In genomic region chr16:1991588-1992474, GRCh38 we compare ENCODE assay signal across 8 cellular contexts. TPM values are rescaled to one million over a fixed set of nuclear protein-coding genes. Genes with fewer than 3 reads are reported as not detected.
DNase-seq lines count a peak whose midpoint lies in the region; ATAC-seq, FAIRE-seq and TF ChIP-seq lines count a peak whose summit lies in the region.

No MANE protein-coding gene starts in this region.

- H3K79me1 ChIP-seq in H1 (ENCODE audit: low read depth, low read length) (no peaks in the 10 kb centered on the region), mesenchymal stem cell (replicated peaks; ENCODE audit: low read length, poor library complexity, severe bottlenecking) (peaks cover 4% of the 10 kb centered on the region)

- peak overlapping the region; percentile 72; the same call in 1 of the 2 replicates for H2BK15ac ChIP-seq in H1 (ENCODE audit: low read length)
- H2BK15ac ChIP-seq in mesenchymal stem cell (ENCODE audit: low read depth, poor library complexity, severe bottlenecking): no peak overlapping the region

- H4K8ac ChIP-seq in H1 (ENCODE audit: extremely low read depth, insufficient read depth, low read length) (peak overlapping the region; percentile 36; the same call in 1 of the 2 replicates), mesenchymal stem cell (ENCODE audit: low read length) (peak overlapping the region; percentile 88)

- H2BK5ac ChIP-seq in H1 (ENCODE audit: low read depth, low read length): no peak overlapping the region; the same call in none of the 2 replicates
- H2BK5ac ChIP-seq in mesenchymal stem cell (ENCODE audit: low read depth, low read length, poor library complexity, severe bottlenecking): no peak overlapping the region

- TF ChIP-seq RAD21 in H1 (IDR thresholded peaks at IDR 0.05 in 1 of 2, conservative IDR thresholded peaks at IDR 0.05 in 1 of 2; ENCODE audit: low read depth in 2 of 2, low read length in 2 of 2): no peak

- H3K4me3 ChIP-seq in H1 (ENCODE audit: extremely low read depth in 1 of 4, insufficient read depth in 2 of 4, low read depth in 3 of 4, low read length in 4 of 4) (peak overlapping the region; percentile 5 to 82 (median 27); a peak in 4 of 8 replicates), mesenchymal stem cell (ENCODE audit: insufficient read depth in 1 of 2, low read depth in 1 of 2, low read length in 2 of 2) (peak overlapping the region; percentile 39 to 71)

- H3K18ac ChIP-seq in H1 (ENCODE audit: extremely low read depth, low read length) (peak overlapping the region; percentile 60; the same call in 1 of the 2 replicates), mesenchymal stem cell (ENCODE audit: low read depth in 1 of 2, low read length in 2 of 2) (peak overlapping the region; percentile 67 to 79)

- DNase-seq in DMS53 (lab: John Stamatoyannopoulos, UW) (peak; percentile 96), MV-4-11 (lab: John Stamatoyannopoulos, UW) (peak; percentile 82), H1 (ENCODE audit: low read depth in 1 of 2, low spot score in 2 of 2) (peak; percentile 85 to 98), mesenchymal stem cell (peak; percentile 87), DMS114 treated with DMSO at 0.1 percent for 48 hours (lab: John Stamatoyannopoulos, UW; ENCODE audit: unreplicated experiment) (no peak)
- DNase-seq in activated CD8-positive, alpha-beta memory T cell treated with anti-CD3 and anti-CD28 coated beads, Interleukin-2, amount 50 U/mL, for 24 hours (ENCODE audit: extremely low read depth): peak; percentile 91
- peak; percentile 97 to 98 (median 97) for DNase-seq in stimulated activated CD4-positive, alpha-beta T cell treated with anti-CD3 and anti-CD28 coated beads, TNF-alpha, amount 100 ng/mL, for 48 hours (ENCODE audit: low read depth in 3 of 3)

- H2AK5ac ChIP-seq in H1 (ENCODE audit: low read depth, low read length) (no peak overlapping the region), mesenchymal stem cell (ENCODE audit: low read length, severe bottlenecking) (no peak overlapping the region)

- peaks cover 4 to 37% (median 24%) of the 10 kb centered on the region in 4 experiments for H3K27me3 ChIP-seq in H1 (replicated peaks in 1 of 4; ENCODE audit: control insufficient read depth in 3 of 4, extremely low read depth in 1 of 4, insufficient read depth in 3 of 4, low read length in 3 of 4)
- peaks cover 27 to 34% of the 10 kb centered on the region in 2 experiments for H3K27me3 ChIP-seq in mesenchymal stem cell (ENCODE audit: control insufficient read depth in 1 of 2, insufficient read depth in 1 of 2, low read length in 2 of 2)

- no peak for TF ChIP-seq EP300 in H1 (IDR thresholded peaks at IDR 0.05; ENCODE audit: borderline replicate concordance in 1 of 2, low read depth in 2 of 2, low read length in 2 of 2)

- no peak for TF ChIP-seq POLR2A in H1 (IDR thresholded peaks at IDR 0.05; ENCODE audit: control extremely low read depth in 1 of 2, low read depth in 2 of 2, low read length in 2 of 2)

- no peak overlapping the region for H3K14ac ChIP-seq in H1 (ENCODE audit: insufficient read length)
- peak overlapping the region in 1 of 2 experiments; percentile 44 for H3K14ac ChIP-seq in mesenchymal stem cell (ENCODE audit: low read length in 2 of 2)

- H2AFZ ChIP-seq in H1 (ENCODE audit: low read length): no peak overlapping the region
- peak overlapping the region; percentile 56 for H2AFZ ChIP-seq in mesenchymal stem cell (ENCODE audit: low read depth, low read length)

- H3K9me3 ChIP-seq in H1 (ENCODE audit: insufficient read depth in 2 of 2, low read depth in 1 of 2, low read length in 1 of 2): no peaks in the 10 kb centered on the region
- H3K9me3 ChIP-seq in mesenchymal stem cell (ENCODE audit: control insufficient read depth, low read length): no peaks in the 10 kb centered on the region

- H4K20me1 ChIP-seq in H1 (replicated peaks in 1 of 2; ENCODE audit: control insufficient read depth in 1 of 2, insufficient read depth in 2 of 2, low read length in 2 of 2): peaks cover 7 to 8% of the 10 kb centered on the region in 2 experiments

- H3K4ac ChIP-seq in H1 (replicated peaks; ENCODE audit: insufficient read length, low read depth, low read length): no peak overlapping the region
- H3K4ac ChIP-seq in mesenchymal stem cell (ENCODE audit: low read depth in 1 of 2, low read length in 2 of 2): no peak overlapping the region

- H4K91ac ChIP-seq in H1 (replicated peaks; ENCODE audit: insufficient read length, low read length) (peak overlapping the region; percentile 74), mesenchymal stem cell (ENCODE audit: low read length) (peak overlapping the region; percentile 75)

- peak; percentile 44 for ATAC-seq in GM21786 (IDR thresholded peaks at IDR 0.05; ENCODE audit: unreplicated experiment)

- peaks cover 0 to 24% (median 18%) of the 10 kb centered on the region in 4 experiments; a peak in 6 of 7 replicates for H3K4me1 ChIP-seq in H1 (replicated peaks in 1 of 4; ENCODE audit: control insufficient read depth in 3 of 4, insufficient read depth in 4 of 4, low read length in 3 of 4)
- peaks cover 41% of the 10 kb centered on the region for H3K4me1 ChIP-seq in mesenchymal stem cell (ENCODE audit: control insufficient read depth, insufficient read depth, low read depth, low read length)

- no peak overlapping the region for H3K9ac ChIP-seq in H1 (replicated peaks in 1 of 4; ENCODE audit: extremely low read depth in 1 of 4, low read depth in 3 of 4, low read length in 3 of 4)
- H3K9ac ChIP-seq in mesenchymal stem cell (ENCODE audit: low read length): peak overlapping the region; percentile 26

- peak overlapping the region; percentile 81; the same call in 1 of the 2 replicates for H3K27ac ChIP-seq in H1 (ENCODE audit: low read depth, low read length)
- no peak overlapping the region for H3K27ac ChIP-seq in mesenchymal stem cell (ENCODE audit: low read length, poor library complexity, severe bottlenecking)

- H3K79me2 ChIP-seq in H1 (ENCODE audit: control insufficient read depth in 1 of 2, insufficient read depth in 2 of 2, low read length in 2 of 2): no peaks in the 10 kb centered on the region

- TF ChIP-seq CTCF in H1 (IDR thresholded peaks at IDR 0.05; ENCODE audit: control extremely low read depth in 1 of 3, insufficient read depth in 1 of 3, low read depth in 1 of 3, low read length in 3 of 3): no peak

- WGBS in H1 (ENCODE audit: extremely low coverage in 1 of 2, insufficient coverage in 1 of 2, insufficient read length in 1 of 2, insufficient replicate concordance in 2 of 2, low coverage in 1 of 2, low lambda C conversion rate in 2 of 2, missing lambda C conversion rate in 1 of 2), 2 experiments: 9% methylated on average over 61 of the region's 90 CpGs; no CpG with 5 or more reads in 1 of the 2 experiments
- 11% methylated on average over 73 of the region's 90 CpGs for WGBS in mesenchymal stem cell

- H3K4me2 ChIP-seq in H1 (ENCODE audit: insufficient read depth in 1 of 2, low read depth in 2 of 2, low read length in 2 of 2): peak overlapping the region; percentile 83 to 99
- H3K4me2 ChIP-seq in mesenchymal stem cell (ENCODE audit: low read length, poor library complexity, severe bottlenecking): peak overlapping the region; percentile 72

- H3K23ac ChIP-seq in H1 (ENCODE audit: insufficient read length) (no peak overlapping the region), mesenchymal stem cell (ENCODE audit: low read length in 2 of 2) (no peak overlapping the region)

- peak overlapping the region; percentile 72; the same call in 1 of the 2 replicates for H2BK20ac ChIP-seq in H1 (ENCODE audit: low read length)

- H2BK12ac ChIP-seq in H1 (ENCODE audit: low read depth, low read length): no peak overlapping the region; the same call in 1 of the 2 replicates
- no peak overlapping the region for H2BK12ac ChIP-seq in mesenchymal stem cell (ENCODE audit: low read length in 2 of 2)

- no peak overlapping the region for H3K56ac ChIP-seq in H1 (replicated peaks; ENCODE audit: insufficient read length, low read depth, low read length)

- H4K5ac ChIP-seq in H1 (ENCODE audit: insufficient read length, low read depth, low read length): no peak overlapping the region

- CTCF ChIA-PET in H1 (lab: Charles Lee; ENCODE audit: partially characterized antibody): interaction anchor here (1.4 to 6.8 kb wide), 4 partner anchors 10 to 98 kb away, joined by 3 to 55 read pairs (median 6); partner anchors contain the start of gene NOXO1

- no peaks in the 10 kb centered on the region for H3K36me3 ChIP-seq in H1 (ENCODE audit: control insufficient read depth in 2 of 4, insufficient read depth in 4 of 4, low read length in 3 of 4)
- H3K36me3 ChIP-seq in mesenchymal stem cell (ENCODE audit: control insufficient read depth in 1 of 2, insufficient read depth in 2 of 2, low read depth in 1 of 2, low read length in 2 of 2): peaks cover 20 to 23% of the 10 kb centered on the region in 2 experiments

- peaks cover 22% of the 10 kb centered on the region; the same call in 1 of the 2 replicates for H3K23me2 ChIP-seq in H1 (ENCODE audit: low read depth, low read length)

- no peak for FAIRE-seq in H1 (lab: Jason Lieb, UNC)

- POLR2A ChIA-PET in H1 (lab: Charles Lee; ENCODE audit: partially characterized antibody): interaction anchor here (0.6 to 28.2 kb wide), 15 partner anchors 8 to 381 kb away, joined by 3 to 736 read pairs (median 5); partner anchors contain the start of genes GFER, NDUFB10, NOXO1 and NPW

- H2BK120ac ChIP-seq in H1 (replicated peaks; ENCODE audit: low read depth, low read length) (no peak overlapping the region), mesenchymal stem cell (ENCODE audit: low read depth, low read length) (no peak overlapping the region)

RNA-seq across cellular contexts. Expression of gene SYNGR3, which starts 2.1 kb away (rescaled TPM):
- total RNA-seq in H1 (2021; fragmentation: NEBNext Ultra II Directional; extraction: Animal tissue kit (Norgen Biotek cat#: 25700)): 36.2 and 38.8 TPM in 2 replicates
- 49.9 and 72.3 TPM in 2 replicates for polyA plus RNA-seq in H1 (2011; rRNA removed)
- 43.3 TPM for polyA plus RNA-seq in H1 (2011; cell fraction: cytosol; rRNA removed)
- 58.6 TPM for polyA plus RNA-seq in H1 (2011; cell fraction: nucleus; rRNA removed)
- 25.3 to 42.7 TPM (median 36.2 TPM) in 4 replicates for polyA plus RNA-seq in H1 (2012, experiment 1 of 2)
- polyA plus RNA-seq in H1 (2012, experiment 2 of 2): 36.8 TPM
- polyA plus RNA-seq in H1 (2013, experiment 1 of 2): 26.9 TPM
- 28.0 TPM for polyA plus RNA-seq in H1 (2013, experiment 2 of 2)
- polyA minus RNA-seq in H1 (2011; rRNA and poly(A)+ RNA removed): 22.3 and 31.8 TPM in 2 replicates
- polyA minus RNA-seq in H1 (2011; cell fraction: cytosol; rRNA and poly(A)+ RNA removed): 34.8 TPM
- 32.6 TPM for polyA minus RNA-seq in H1 (2011; cell fraction: nucleus; rRNA and poly(A)+ RNA removed)
- polyA plus RNA-seq in mesenchymal stem cell (2013, experiment 1 of 2): 0.48 TPM
- 0.55 TPM for polyA plus RNA-seq in mesenchymal stem cell (2013, experiment 2 of 2)

RNA-seq across cellular contexts. Expression of gene GFER, which starts 7.8 kb away (rescaled TPM):
- total RNA-seq in H1 (2021; fragmentation: NEBNext Ultra II Directional; extraction: Animal tissue kit (Norgen Biotek cat#: 25700)): 37.9 and 45.4 TPM in 2 replicates
- polyA plus RNA-seq in H1 (2011; rRNA removed): 17.7 and 29.1 TPM in 2 replicates
- polyA plus RNA-seq in H1 (2011; cell fraction: cytosol; rRNA removed): 19.6 TPM
- 36.4 TPM for polyA plus RNA-seq in H1 (2011; cell fraction: nucleus; rRNA removed)
- polyA plus RNA-seq in H1 (2012, experiment 1 of 2): 34.2 to 52.3 TPM (median 47.8 TPM) in 4 replicates
- polyA plus RNA-seq in H1 (2012, experiment 2 of 2): 63.8 TPM
- 33.8 TPM for polyA plus RNA-seq in H1 (2013, experiment 1 of 2)
- polyA plus RNA-seq in H1 (2013, experiment 2 of 2): 33.2 TPM
- 7.9 and 10.7 TPM in 2 replicates for polyA minus RNA-seq in H1 (2011; rRNA and poly(A)+ RNA removed)
- polyA minus RNA-seq in H1 (2011; cell fraction: cytosol; rRNA and poly(A)+ RNA removed): 21.6 TPM
- polyA minus RNA-seq in H1 (2011; cell fraction: nucleus; rRNA and poly(A)+ RNA removed): 22.6 TPM
- polyA plus RNA-seq in mesenchymal stem cell (2013, experiment 1 of 2): 33.5 TPM
- polyA plus RNA-seq in mesenchymal stem cell (2013, experiment 2 of 2): 32.2 TPM

RNA-seq across cellular contexts. Expression of gene NOXO1, which starts 10.6 kb away (rescaled TPM):
- 2.5 and 3.3 TPM in 2 replicates for total RNA-seq in H1 (2021; fragmentation: NEBNext Ultra II Directional; extraction: Animal tissue kit (Norgen Biotek cat#: 25700))
- 1.3 and 2.6 TPM in 2 replicates for polyA plus RNA-seq in H1 (2011; rRNA removed)
- 1.7 TPM for polyA plus RNA-seq in H1 (2011; cell fraction: cytosol; rRNA removed)
- polyA plus RNA-seq in H1 (2011; cell fraction: nucleus; rRNA removed): 2.3 TPM
- 0.33 to 1.1 TPM (median 0.74 TPM) in 4 replicates for polyA plus RNA-seq in H1 (2012, experiment 1 of 2)
- 0.58 TPM for polyA plus RNA-seq in H1 (2012, experiment 2 of 2)
- polyA plus RNA-seq in H1 (2013, experiment 1 of 2): 1.1 TPM
- 1.0 TPM for polyA plus RNA-seq in H1 (2013, experiment 2 of 2)
- polyA minus RNA-seq in H1 (2011; rRNA and poly(A)+ RNA removed): not detected in 2 replicates
- polyA minus RNA-seq in H1 (2011; cell fraction: cytosol; rRNA and poly(A)+ RNA removed): not detected
- 0.60 TPM for polyA minus RNA-seq in H1 (2011; cell fraction: nucleus; rRNA and poly(A)+ RNA removed)
- polyA plus RNA-seq in mesenchymal stem cell (2013, experiment 1 of 2): 0.07 TPM
- 0.15 TPM for polyA plus RNA-seq in mesenchymal stem cell (2013, experiment 2 of 2)

RNA-seq across cellular contexts. Expression of gene ZNF598, which starts 17.8 kb away (rescaled TPM):
- total RNA-seq in H1 (2021; fragmentation: NEBNext Ultra II Directional; extraction: Animal tissue kit (Norgen Biotek cat#: 25700)): 47.6 and 51.7 TPM in 2 replicates
- polyA plus RNA-seq in H1 (2011; rRNA removed): 29.3 and 43.0 TPM in 2 replicates
- polyA plus RNA-seq in H1 (2011; cell fraction: cytosol; rRNA removed): 32.3 TPM
- 108 TPM for polyA plus RNA-seq in H1 (2011; cell fraction: nucleus; rRNA removed)
- polyA plus RNA-seq in H1 (2012, experiment 1 of 2): 16.9 to 39.8 TPM (median 34.7 TPM) in 4 replicates
- polyA plus RNA-seq in H1 (2012, experiment 2 of 2): 28.2 TPM
- 32.1 TPM for polyA plus RNA-seq in H1 (2013, experiment 1 of 2)
- 31.4 TPM for polyA plus RNA-seq in H1 (2013, experiment 2 of 2)
- 10.2 and 11.0 TPM in 2 replicates for polyA minus RNA-seq in H1 (2011; rRNA and poly(A)+ RNA removed)
- 34.1 TPM for polyA minus RNA-seq in H1 (2011; cell fraction: cytosol; rRNA and poly(A)+ RNA removed)
- 28.8 TPM for polyA minus RNA-seq in H1 (2011; cell fraction: nucleus; rRNA and poly(A)+ RNA removed)
- polyA plus RNA-seq in mesenchymal stem cell (2013, experiment 1 of 2): 23.8 TPM
- polyA plus RNA-seq in mesenchymal stem cell (2013, experiment 2 of 2): 21.1 TPM

RNA-seq across cellular contexts. Expression of gene TBL3, which starts 20.0 kb away (rescaled TPM):
- 65.8 and 66.8 TPM in 2 replicates for total RNA-seq in H1 (2021; fragmentation: NEBNext Ultra II Directional; extraction: Animal tissue kit (Norgen Biotek cat#: 25700))
- 137 and 159 TPM in 2 replicates for polyA plus RNA-seq in H1 (2011; rRNA removed)
- polyA plus RNA-seq in H1 (2011; cell fraction: cytosol; rRNA removed): 103 TPM
- polyA plus RNA-seq in H1 (2011; cell fraction: nucleus; rRNA removed): 173 TPM
- polyA plus RNA-seq in H1 (2012, experiment 1 of 2): 37.5 to 87.9 TPM (median 82.0 TPM) in 4 replicates
- 92.8 TPM for polyA plus RNA-seq in H1 (2012, experiment 2 of 2)
- 36.0 TPM for polyA plus RNA-seq in H1 (2013, experiment 1 of 2)
- polyA plus RNA-seq in H1 (2013, experiment 2 of 2): 28.1 TPM
- polyA minus RNA-seq in H1 (2011; rRNA and poly(A)+ RNA removed): 59.1 and 71.8 TPM in 2 replicates
- 62.5 TPM for polyA minus RNA-seq in H1 (2011; cell fraction: cytosol; rRNA and poly(A)+ RNA removed)
- 75.9 TPM for polyA minus RNA-seq in H1 (2011; cell fraction: nucleus; rRNA and poly(A)+ RNA removed)
- polyA plus RNA-seq in mesenchymal stem cell (2013, experiment 1 of 2): 12.0 TPM
- 12.3 TPM for polyA plus RNA-seq in mesenchymal stem cell (2013, experiment 2 of 2)
